9 cellular contexts compared by ENCODE assay signal in genomic region chr4:154618708-154619315, GRCh38. TPM values are rescaled to one million over a fixed set of nuclear protein-coding genes. Genes with fewer than 3 reads are reported as not detected.
DNase-seq lines count a peak whose midpoint lies in the region; ATAC-seq and TF ChIP-seq lines count a peak whose summit lies in the region.
"Had no signal": no experiment of that assay in that cellular context is flagged by ENCODE, and none has a peak within 500 bp of the region (broad histone marks: within the 10 kb centered on the region; RNA-seq: fewer than 3 reads in every experiment).

No MANE protein-coding gene starts in this region.

- peaks cover 9% of the 10 kb centered on the region for H3K27me3 Mint-ChIP-seq in CD8-positive, alpha-beta T cell (ENCODE audit: low read depth)
- H3K27me3 Mint-ChIP-seq in osteocyte (ENCODE audit: unreplicated experiment) = peaks cover 35% of the 10 kb centered on the region

- H3K27ac Mint-ChIP-seq in CD8-positive, alpha-beta T cell = no peak overlapping the region
- H3K27ac Mint-ChIP-seq in osteocyte (ENCODE audit: unreplicated experiment) = no peak overlapping the region

- no peaks in the 10 kb centered on the region for H3K36me3 Mint-ChIP-seq in CD8-positive, alpha-beta T cell
- no peaks in the 10 kb centered on the region for H3K36me3 Mint-ChIP-seq in osteocyte (ENCODE audit: unreplicated experiment)

- H3K4me3 ChIP-seq in CD8-positive, alpha-beta T cell (ENCODE audit: low read depth, low read length) = no peak overlapping the region
- no peak overlapping the region for H3K4me3 ChIP-seq in fibroblast of pulmonary artery (replicated peaks; ENCODE audit: low read depth, low read length)

- POLR2A ChIA-PET in CD8-positive, alpha-beta T cell (lab: Charles Lee) = interaction anchor here (0.8 kb wide), 1 partner anchor 12 kb away, joined by 3 read pairs; no protein-coding TSS in a partner anchor

- DNase-seq in CD8-positive, alpha-beta T cell = peak in 5 of 7 experiments; percentile 4 to 51 (median 34)
- DNase-seq in NCI-H748 (lab: John Stamatoyannopoulos, UW; ENCODE audit: unreplicated experiment) = peak; percentile 31
- DNase-seq in activated T-cell treated with anti-CD3 and anti-CD28 coated beads, Interleukin-2, amount 50 U/mL, for 1 hour = peak; percentile 38
- DNase-seq in fibroblast of pulmonary artery (ENCODE audit: low read depth) = peak; percentile 64
- no peak for DNase-seq in osteocyte (ENCODE audit: extremely low spot score, unreplicated experiment)
- DNase-seq in NCI-H128 (lab: John Stamatoyannopoulos, UW; ENCODE audit: unreplicated experiment) = no peak

- TF ChIP-seq CTCF in CD8-positive, alpha-beta T cell (IDR thresholded peaks at IDR 0.05) = peak; percentile 30
- TF ChIP-seq CTCF in fibroblast of pulmonary artery (IDR thresholded peaks at IDR 0.05; ENCODE audit: low read length, missing control alignments) = peak; percentile 82
- TF ChIP-seq CTCF in osteocyte (IDR thresholded peaks at IDR 0.05) = peak; percentile 79

- H3K4me3 Mint-ChIP-seq in CD8-positive, alpha-beta T cell = no peak overlapping the region
- no peak overlapping the region for H3K4me3 Mint-ChIP-seq in osteocyte (ENCODE audit: unreplicated experiment)

- CTCF ChIA-PET in CD8-positive, alpha-beta T cell (lab: Charles Lee) = interaction anchor here (0.6 to 3.1 kb wide), 8 partner anchors 15 to 1518 kb away, joined by 3 to 20 read pairs (median 4); partner anchors contain the start of gene PLRG1

- no peaks in the 10 kb centered on the region for H3K4me1 ChIP-seq in CD8-positive, alpha-beta T cell (ENCODE audit: insufficient read depth, low read length)

- no peaks in the 10 kb centered on the region for H3K9me3 ChIP-seq in CD8-positive, alpha-beta T cell (ENCODE audit: low read length)

- peak; percentile 71 for ATAC-seq in CD8-positive, alpha-beta T cell
- peak; percentile 78 for ATAC-seq in GM18907 (IDR thresholded peaks at IDR 0.05; ENCODE audit: unreplicated experiment)
- ATAC-seq in HG03097 (IDR thresholded peaks at IDR 0.05; ENCODE audit: low FRiP score, unreplicated experiment) = peak; percentile 64

- intact Hi-C loops in CD8-positive, alpha-beta T cell (cut with DNase I, micrococcal nuclease) = loop anchor here in 1 of 2 experiments (1.0 kb wide), 1 partner anchor 67 kb away; no protein-coding TSS in a partner anchor

- H3K9me3 Mint-ChIP-seq in CD8-positive, alpha-beta T cell = no peaks in the 10 kb centered on the region
- H3K9me3 Mint-ChIP-seq in osteocyte (ENCODE audit: unreplicated experiment) = no peaks in the 10 kb centered on the region

- H3K36me3 ChIP-seq in CD8-positive, alpha-beta T cell (ENCODE audit: insufficient read depth, low read length) = no peaks in the 10 kb centered on the region

- H3K27me3 ChIP-seq in CD8-positive, alpha-beta T cell (ENCODE audit: insufficient read depth, low read length) = no peaks in the 10 kb centered on the region

- H3K27ac ChIP-seq in CD8-positive, alpha-beta T cell (ENCODE audit: low read depth, low read length) = no peak overlapping the region

- H3K4me1 Mint-ChIP-seq in CD8-positive, alpha-beta T cell (ENCODE audit: low read depth) = peaks cover 2% of the 10 kb centered on the region
- H3K4me1 Mint-ChIP-seq in osteocyte (ENCODE audit: unreplicated experiment) = no peaks in the 10 kb centered on the region

RNA-seq across cellular contexts. Expression of gene FGG, which starts 6.4 kb away (rescaled TPM):
- not detected for total RNA-seq in CD8-positive, alpha-beta T cell
- not detected in 2 replicates for total RNA-seq in osteocyte
- total RNA-seq: activated CD8-positive, alpha-beta memory T cell treated with anti-CD3 and anti-CD28 coated beads for 36 hours had no signal

RNA-seq across cellular contexts. Expression of gene FGA, which starts 28.3 kb away (rescaled TPM):
- not detected for total RNA-seq in CD8-positive, alpha-beta T cell
- not detected in 2 replicates for total RNA-seq in osteocyte
- total RNA-seq: activated CD8-positive, alpha-beta memory T cell treated with anti-CD3 and anti-CD28 coated beads for 36 hours had no signal

RNA-seq across cellular contexts. Expression of gene FGB, which starts 56.0 kb away (rescaled TPM):
- not detected for total RNA-seq in CD8-positive, alpha-beta T cell
- not detected in 2 replicates for total RNA-seq in osteocyte
- total RNA-seq: activated CD8-positive, alpha-beta memory T cell treated with anti-CD3 and anti-CD28 coated beads for 36 hours had no signal

Comparison
In these comparisons a context has a peak if more than half of its experiments do, and no peak if none do; other contexts are left out.
1. DNase-seq: peak in CD8-positive, alpha-beta T cell (5 of 7), NCI-H748 (single experiment), activated T-cell treated with anti-CD3 and anti-CD28 coated beads, Interleukin-2, amount 50 U/mL, for 1 hour (single experiment) and fibroblast of pulmonary artery (single experiment); none in osteocyte (single experiment) and NCI-H128 (single experiment).
2. CTCF ChIP-seq: peak in every context shown above with its lines; median percentile 82 in fibroblast of pulmonary artery; 79 in osteocyte; 30 in CD8-positive, alpha-beta T cell.
3. Peak in every context shown above with its lines, with median percentiles within 50 percentile points of each other: ATAC-seq.